1 cellular context compared by ENCODE assay signal in the genomic region with DNA sequence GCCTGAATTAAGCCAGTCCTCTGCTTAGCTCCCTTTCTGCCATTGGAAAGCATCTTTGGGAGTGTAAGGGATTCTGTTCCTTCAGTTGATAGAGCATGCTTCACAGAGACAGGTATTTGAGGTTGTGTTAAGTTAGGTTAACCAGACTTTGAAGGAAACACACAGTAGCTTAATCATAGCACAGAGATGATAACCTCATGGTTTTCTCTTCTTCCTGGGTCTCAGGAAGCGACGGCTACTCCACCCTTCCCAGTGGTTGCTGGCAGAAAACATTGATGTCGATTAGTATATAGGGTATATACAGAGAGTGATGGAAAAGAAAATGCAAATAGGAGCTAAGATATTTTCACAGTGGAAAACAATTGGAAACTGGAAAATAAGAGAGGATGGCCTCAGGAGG.
TF ChIP-seq lines count a peak whose summit lies in the region.

No MANE protein-coding gene starts in this region.

TF ChIP-seq in endothelial cell of umbilical vein, 7 proteins besides CTCF, POLR2A, EP300 and RAD21:
- TF ChIP-seq EZH2 (IDR thresholded peaks at IDR 0.05; ENCODE audit: borderline replicate concordance, low read depth, low read length, severe bottlenecking) (no peak), MYC (IDR thresholded peaks at IDR 0.05; ENCODE audit: low read depth, low read length) (no peak), GATA2 (IDR thresholded peaks at IDR 0.05; ENCODE audit: insufficient read depth, insufficient read length, low read depth, low read length) (no peak), FOS (IDR thresholded peaks at IDR 0.05; ENCODE audit: borderline replicate concordance, insufficient read depth, low read length) (no peak), POLR2AphosphoS5 (IDR thresholded peaks at IDR 0.05; ENCODE audit: insufficient read depth, low read depth, low read length) (no peak)
- TF ChIP-seq, protein P1, sequence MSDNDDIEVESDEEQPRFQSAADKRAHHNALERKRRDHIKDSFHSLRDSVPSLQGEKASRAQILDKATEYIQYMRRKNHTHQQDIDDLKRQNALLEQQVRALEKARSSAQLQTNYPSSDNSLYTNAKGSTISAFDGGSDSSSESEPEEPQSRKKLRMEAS (IDR thresholded peaks at IDR 0.05; ENCODE audit: insufficient read depth, insufficient read length): no peak
TF ChIP-seq in endothelial cell of umbilical vein: peak in this region for 0.
